Comparison of ENCODE assay signal across 8 cellular contexts in the genomic region with DNA sequence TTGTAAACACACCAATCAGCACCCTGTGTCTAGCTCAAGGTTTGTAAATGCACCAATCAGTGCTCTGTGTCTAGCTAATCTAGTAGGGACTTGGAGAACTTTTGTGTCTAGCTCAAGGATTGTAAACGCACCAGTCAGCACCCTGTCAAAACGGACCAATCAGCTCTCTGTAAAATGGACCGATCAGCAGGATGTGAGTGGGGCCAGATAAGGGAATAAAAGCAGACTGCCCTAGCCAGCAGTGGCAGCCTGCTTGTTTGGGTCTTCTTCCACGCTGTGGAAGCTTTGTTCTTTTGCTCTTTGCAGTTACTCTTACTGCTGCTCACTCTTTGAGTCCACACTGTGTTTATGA.
DNase-seq lines count a peak whose midpoint lies in the region; ATAC-seq and TF ChIP-seq lines count a peak whose summit lies in the region.
"Not testable (repeated sequence)": the region's sequence is repeated elsewhere in the genome, so short reads cannot be mapped to it uniquely, and the experiment has no call there.

No MANE protein-coding gene starts in this region.

- not testable (repeated sequence) for H3K27ac Mint-ChIP-seq in CD4-positive, CD25-positive, alpha-beta regulatory T cell; GM23338; WTC11; activated CD8-positive, alpha-beta memory T cell treated with anti-CD3 and anti-CD28 coated beads, Interleukin-2, amount 10 ng/mL, durations not matched to agents 7 days and 5 days; activated naive CD4-positive, alpha-beta T cell treated with anti-CD3 and anti-CD28 coated beads, Interleukin-2, amount 50 U/mL, for 24 hours; dendritic cell treated with granulocyte-macrophage colony-stimulating factor and Interleukin-4, amounts not matched to agents 40 ng/mL and 50 ng/mL, for 4 days; stimulated activated effector memory CD8-positive, alpha-beta T cell treated with anti-CD3 and anti-CD28 coated beads, Interleukin-12 subunit alpha, Interleukin-12 subunit beta, amount 100 ng/mL, for 72 hours
- peak overlapping the region in 1 of 9 donors; percentile 41 for H3K27ac Mint-ChIP-seq in naive thymus-derived CD4-positive, alpha-beta T cell

- 0 out of 2 replicates have a peak overlapping the region, but pooled peaks have one; percentile 25 for H2AFZ ChIP-seq in GM23338

- not testable (repeated sequence) for H3K27ac ChIP-seq in CD4-positive, CD25-positive, alpha-beta regulatory T cell (ENCODE audit: insufficient read depth, low read length, poor library complexity, severe bottlenecking); GM23338 (ENCODE audit: low read depth); naive thymus-derived CD4-positive, alpha-beta T cell (ENCODE audit: low read depth, low read length)

- CTCF ChIA-PET in WTC11 (lab: Charles Lee): interaction anchor here (1.5 kb wide), 1 partner anchor 232 kb away, joined by 3 read pairs; no protein-coding TSS in a partner anchor
- CTCF ChIA-PET in activated CD8-positive, alpha-beta memory T cell treated with anti-CD3 and anti-CD28 coated beads, Interleukin-2, amount 10 ng/mL, durations not matched to agents 7 days and 5 days (lab: Charles Lee); naive thymus-derived CD4-positive, alpha-beta T cell (lab: Charles Lee): not testable (repeated sequence)

- peaks cover 0 to 13% (median 3%) of the 10 kb centered on the region in 4 donors for H3K4me1 Mint-ChIP-seq in CD4-positive, CD25-positive, alpha-beta regulatory T cell
- not testable (repeated sequence) for H3K4me1 Mint-ChIP-seq in GM23338; WTC11; activated CD8-positive, alpha-beta memory T cell treated with anti-CD3 and anti-CD28 coated beads, Interleukin-2, amount 10 ng/mL, durations not matched to agents 7 days and 5 days; activated naive CD4-positive, alpha-beta T cell treated with anti-CD3 and anti-CD28 coated beads, Interleukin-2, amount 50 U/mL, for 24 hours; dendritic cell treated with granulocyte-macrophage colony-stimulating factor and Interleukin-4, amounts not matched to agents 40 ng/mL and 50 ng/mL, for 4 days (ENCODE audit: low read depth); naive thymus-derived CD4-positive, alpha-beta T cell; stimulated activated effector memory CD8-positive, alpha-beta T cell treated with anti-CD3 and anti-CD28 coated beads, Interleukin-12 subunit alpha, Interleukin-12 subunit beta, amount 100 ng/mL, for 72 hours

- H4K20me1 ChIP-seq in GM23338 (replicated peaks; ENCODE audit: insufficient read depth): not testable (repeated sequence)

- H3F3A ChIP-seq in GM23338 (replicated peaks; ENCODE audit: low read depth): not testable (repeated sequence)

- TF ChIP-seq CTCF in GM23338 (conservative IDR thresholded peaks at IDR 0.05; ENCODE audit: low read depth in 2 of 2); WTC11 (IDR thresholded peaks at IDR 0.05): not testable (repeated sequence)

- H3K27me3 ChIP-seq in CD4-positive, CD25-positive, alpha-beta regulatory T cell (ENCODE audit: control insufficient read depth, insufficient read depth, low read length); GM23338 (ENCODE audit: insufficient read depth); naive thymus-derived CD4-positive, alpha-beta T cell (ENCODE audit: control insufficient read depth in 2 of 2, insufficient read depth in 2 of 2, low read length in 2 of 2): not testable (repeated sequence)

- H3K4me3 ChIP-seq in CD4-positive, CD25-positive, alpha-beta regulatory T cell (ENCODE audit: low read depth, low read length); naive thymus-derived CD4-positive, alpha-beta T cell (ENCODE audit: low read length): not testable (repeated sequence)
- peak overlapping the region; percentile 62; the same call in 1 of the 2 replicates for H3K4me3 ChIP-seq in GM23338

- H3K4me2 ChIP-seq in GM23338: not testable (repeated sequence)

- not testable (repeated sequence) for H3K36me3 ChIP-seq in CD4-positive, CD25-positive, alpha-beta regulatory T cell (ENCODE audit: control insufficient read depth, insufficient read depth, low read length); GM23338 (ENCODE audit: insufficient read depth); naive thymus-derived CD4-positive, alpha-beta T cell (ENCODE audit: control insufficient read depth in 2 of 3, insufficient read depth in 3 of 3, low read length in 3 of 3)

- not testable (repeated sequence) for H3K9me2 ChIP-seq in GM23338 (ENCODE audit: insufficient read depth)

- POLR2A ChIA-PET in WTC11 (lab: Charles Lee); naive thymus-derived CD4-positive, alpha-beta T cell (lab: Charles Lee): not testable (repeated sequence)

- not testable (repeated sequence) for H3K79me2 ChIP-seq in GM23338 (replicated peaks; ENCODE audit: insufficient read depth)

- H3K9me3 Mint-ChIP-seq in CD4-positive, CD25-positive, alpha-beta regulatory T cell; GM23338; activated CD8-positive, alpha-beta memory T cell treated with anti-CD3 and anti-CD28 coated beads, Interleukin-2, amount 10 ng/mL, durations not matched to agents 7 days and 5 days (ENCODE audit: low read depth); activated naive CD4-positive, alpha-beta T cell treated with anti-CD3 and anti-CD28 coated beads, Interleukin-2, amount 50 U/mL, for 24 hours; dendritic cell treated with granulocyte-macrophage colony-stimulating factor and Interleukin-4, amounts not matched to agents 40 ng/mL and 50 ng/mL, for 4 days; naive thymus-derived CD4-positive, alpha-beta T cell; stimulated activated effector memory CD8-positive, alpha-beta T cell treated with anti-CD3 and anti-CD28 coated beads, Interleukin-12 subunit alpha, Interleukin-12 subunit beta, amount 100 ng/mL, for 72 hours: not testable (repeated sequence)
- peaks cover 10% of the 10 kb centered on the region for H3K9me3 Mint-ChIP-seq in WTC11

- not testable (repeated sequence) for H3K36me3 Mint-ChIP-seq in CD4-positive, CD25-positive, alpha-beta regulatory T cell; GM23338 (ENCODE audit: low read depth); WTC11; activated CD8-positive, alpha-beta memory T cell treated with anti-CD3 and anti-CD28 coated beads, Interleukin-2, amount 10 ng/mL, durations not matched to agents 7 days and 5 days; activated naive CD4-positive, alpha-beta T cell treated with anti-CD3 and anti-CD28 coated beads, Interleukin-2, amount 50 U/mL, for 24 hours; dendritic cell treated with granulocyte-macrophage colony-stimulating factor and Interleukin-4, amounts not matched to agents 40 ng/mL and 50 ng/mL, for 4 days (ENCODE audit: low read depth); naive thymus-derived CD4-positive, alpha-beta T cell; stimulated activated effector memory CD8-positive, alpha-beta T cell treated with anti-CD3 and anti-CD28 coated beads, Interleukin-12 subunit alpha, Interleukin-12 subunit beta, amount 100 ng/mL, for 72 hours

- not testable (repeated sequence) for ATAC-seq in CD4-positive, CD25-positive, alpha-beta regulatory T cell (ENCODE audit: low read depth in 2 of 2); GM23338; WTC11; activated CD8-positive, alpha-beta memory T cell treated with anti-CD3 and anti-CD28 coated beads, Interleukin-2, amount 10 ng/mL, durations not matched to agents 7 days and 5 days; naive thymus-derived CD4-positive, alpha-beta T cell; stimulated activated effector memory CD8-positive, alpha-beta T cell treated with anti-CD3 and anti-CD28 coated beads, Interleukin-12 subunit alpha, Interleukin-12 subunit beta, amount 100 ng/mL, for 72 hours

- H3K4me1 ChIP-seq in CD4-positive, CD25-positive, alpha-beta regulatory T cell (ENCODE audit: control insufficient read depth, insufficient read depth, low read length, poor library complexity, severe bottlenecking); GM23338 (ENCODE audit: insufficient read depth); naive thymus-derived CD4-positive, alpha-beta T cell (ENCODE audit: control insufficient read depth in 2 of 2, insufficient read depth in 2 of 2, low read length in 2 of 2): not testable (repeated sequence)

- H3K9me3 ChIP-seq in CD4-positive, CD25-positive, alpha-beta regulatory T cell (ENCODE audit: control insufficient read depth in 2 of 2, low read length in 2 of 2); naive thymus-derived CD4-positive, alpha-beta T cell (ENCODE audit: control insufficient read depth in 2 of 3, low read length in 3 of 3): not testable (repeated sequence)

- intact Hi-C loops in dendritic cell treated with granulocyte-macrophage colony-stimulating factor and Interleukin-4, amounts not matched to agents 40 ng/mL and 50 ng/mL, for 4 days (cut with micrococcal nuclease): not testable (repeated sequence)
- intact Hi-C loops in naive thymus-derived CD4-positive, alpha-beta T cell (cut with micrococcal nuclease): loop anchor here in 1 of 2 donors (1.0 kb wide), 1 partner anchor 12 kb away; no protein-coding TSS in a partner anchor

- peak overlapping the region; percentile 4 to 75 (median 25) for H3K4me3 Mint-ChIP-seq in CD4-positive, CD25-positive, alpha-beta regulatory T cell
- H3K4me3 Mint-ChIP-seq in GM23338 (peak overlapping the region; percentile 42; the same call in 1 of the 3 replicates), WTC11 (peak overlapping the region; percentile 45)
- H3K4me3 Mint-ChIP-seq in activated CD8-positive, alpha-beta memory T cell treated with anti-CD3 and anti-CD28 coated beads, Interleukin-2, amount 10 ng/mL, durations not matched to agents 7 days and 5 days: peak overlapping the region; percentile 26
- H3K4me3 Mint-ChIP-seq in activated naive CD4-positive, alpha-beta T cell treated with anti-CD3 and anti-CD28 coated beads, Interleukin-2, amount 50 U/mL, for 24 hours: peak overlapping the region; percentile 45
- H3K4me3 Mint-ChIP-seq in dendritic cell treated with granulocyte-macrophage colony-stimulating factor and Interleukin-4, amounts not matched to agents 40 ng/mL and 50 ng/mL, for 4 days: peak overlapping the region; percentile 71
- H3K4me3 Mint-ChIP-seq in naive thymus-derived CD4-positive, alpha-beta T cell: peak overlapping the region; percentile 20 to 69 (median 54)
- H3K4me3 Mint-ChIP-seq in stimulated activated effector memory CD8-positive, alpha-beta T cell treated with anti-CD3 and anti-CD28 coated beads, Interleukin-12 subunit alpha, Interleukin-12 subunit beta, amount 100 ng/mL, for 72 hours: peak overlapping the region; percentile 45

- peaks cover 37% of the 10 kb centered on the region for H3K27me3 Mint-ChIP-seq in CD4-positive, CD25-positive, alpha-beta regulatory T cell
- H3K27me3 Mint-ChIP-seq in GM23338 (ENCODE audit: insufficient read depth, low read depth, poor library complexity): peaks cover 13% of the 10 kb centered on the region
- H3K27me3 Mint-ChIP-seq in WTC11 (ENCODE audit: low read depth): peaks cover 21% of the 10 kb centered on the region
- H3K27me3 Mint-ChIP-seq in activated CD8-positive, alpha-beta memory T cell treated with anti-CD3 and anti-CD28 coated beads, Interleukin-2, amount 10 ng/mL, durations not matched to agents 7 days and 5 days: peaks cover 21% of the 10 kb centered on the region
- H3K27me3 Mint-ChIP-seq in activated naive CD4-positive, alpha-beta T cell treated with anti-CD3 and anti-CD28 coated beads, Interleukin-2, amount 50 U/mL, for 24 hours: not testable (repeated sequence)
- peaks cover 10% of the 10 kb centered on the region for H3K27me3 Mint-ChIP-seq in dendritic cell treated with granulocyte-macrophage colony-stimulating factor and Interleukin-4, amounts not matched to agents 40 ng/mL and 50 ng/mL, for 4 days
- H3K27me3 Mint-ChIP-seq in naive thymus-derived CD4-positive, alpha-beta T cell: peaks cover 0 to 25% (median 5%) of the 10 kb centered on the region in 5 donors

- DNase-seq in CD4-positive, CD25-positive, alpha-beta regulatory T cell; GM23338 (ENCODE audit: low spot score); WTC11 (ENCODE audit: low spot score); activated CD8-positive, alpha-beta memory T cell treated with anti-CD3 and anti-CD28 coated beads, Interleukin-2, amount 10 ng/mL, durations not matched to agents 7 days and 5 days; naive thymus-derived CD4-positive, alpha-beta T cell; stimulated activated effector memory CD8-positive, alpha-beta T cell treated with anti-CD3 and anti-CD28 coated beads, Interleukin-12 subunit alpha, Interleukin-12 subunit beta, amount 100 ng/mL, for 72 hours (ENCODE audit: low spot score in 2 of 2): not testable (repeated sequence)
